8 cellular contexts compared by ENCODE assay signal in the genomic region with DNA sequence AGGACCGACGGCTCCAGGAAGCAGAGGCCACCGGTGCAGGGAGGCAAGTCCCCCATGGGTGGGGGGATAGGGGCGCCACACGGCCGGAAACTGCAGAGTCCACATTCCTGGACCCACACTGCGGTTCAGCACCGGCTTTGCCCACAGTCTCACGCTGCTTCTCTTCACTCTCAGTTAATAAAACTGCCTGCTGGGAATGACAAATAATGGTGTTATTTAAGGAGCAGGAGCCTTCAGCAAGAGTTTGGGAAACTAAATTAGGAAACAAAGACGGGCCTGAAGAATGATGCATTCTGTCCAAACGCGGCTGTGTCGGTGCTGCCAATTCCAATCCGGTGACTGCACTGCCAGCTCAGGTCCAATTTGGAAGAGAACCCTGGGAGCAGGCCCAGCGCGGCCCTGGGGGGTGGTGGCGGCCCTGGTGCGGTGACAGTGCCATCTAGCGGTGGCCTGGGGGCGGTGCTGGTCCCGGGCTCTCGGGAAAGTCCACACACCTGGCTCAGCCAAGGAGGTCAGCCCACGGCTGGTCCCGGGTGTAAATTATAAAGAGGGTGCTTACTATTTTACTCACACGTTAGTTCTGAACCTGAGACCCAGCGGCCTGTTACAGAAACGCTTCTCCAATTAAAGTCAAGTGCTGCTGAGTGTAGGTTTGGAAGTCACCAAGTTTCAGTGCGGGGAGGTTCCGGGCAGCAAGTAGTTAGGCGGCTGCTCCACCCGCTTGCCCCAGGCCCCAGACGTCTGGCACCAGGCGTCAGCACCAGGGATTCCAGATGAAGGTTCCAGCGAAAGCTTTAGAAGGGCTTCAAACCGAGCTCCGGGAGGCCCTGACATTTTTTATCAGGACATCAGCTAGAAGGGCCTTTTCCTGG.
A peak's percentile ranks its signal among the peaks of the same experiment; 100 is the strongest.
DNase-seq lines count a peak whose midpoint lies in the region; ATAC-seq, FAIRE-seq and TF ChIP-seq lines count a peak whose summit lies in the region.

No MANE protein-coding gene starts in this region.

- no peaks in the 10 kb centered on the region for H3K9me3 Mint-ChIP-seq in activated naive CD8-positive, alpha-beta T cell treated with anti-CD3 and anti-CD28 coated beads, Interleukin-2, amount 50 U/mL, for 24 hours
- no peaks in the 10 kb centered on the region for H3K9me3 Mint-ChIP-seq in type B pancreatic cell

- H3K4me3 ChIP-seq in BE2C (ENCODE audit: low read depth, low read length): no peak overlapping the region

- no peaks in the 10 kb centered on the region for H3K36me3 ChIP-seq in BE2C

- TF ChIP-seq CTCF in BE2C (IDR thresholded peaks at IDR 0.05; ENCODE audit: low read depth, low read length) (peak; percentile 73), type B pancreatic cell (conservative IDR thresholded peaks at IDR 0.05) (peak; percentile 99)

- H3K27me3 ChIP-seq in BE2C: no peaks in the 10 kb centered on the region

- peak; percentile 35 for DNase-seq in BE2C
- DNase-seq in GM19239 (ENCODE audit: insufficient read length, low spot score): peak; percentile 84
- peak; percentile 47 for DNase-seq in SK-MEL-5 (ENCODE audit: low read depth, low spot score)
- DNase-seq in activated naive CD8-positive, alpha-beta T cell treated with anti-CD3 and anti-CD28 coated beads, Interleukin-2, amount 50 U/mL, for 24 hours: peak; percentile 69
- DNase-seq in cardiac septum (ENCODE audit: low spot score): peak; percentile 92
- DNase-seq in posterior vena cava (ENCODE audit: low spot score): peak; percentile 96
- peak; percentile 82 for DNase-seq in type B pancreatic cell (ENCODE audit: extremely low spot score, unreplicated experiment)

- H3K27me3 Mint-ChIP-seq in activated naive CD8-positive, alpha-beta T cell treated with anti-CD3 and anti-CD28 coated beads, Interleukin-2, amount 50 U/mL, for 24 hours: peaks cover 5% of the 10 kb centered on the region
- H3K27me3 Mint-ChIP-seq in type B pancreatic cell: peaks cover 19% of the 10 kb centered on the region

- FAIRE-seq in GM19239 (lab: Jason Lieb, UNC): no peak

- peak; percentile 91 for ATAC-seq in HG03439 (IDR thresholded peaks at IDR 0.05; ENCODE audit: unreplicated experiment)
- ATAC-seq in activated naive CD8-positive, alpha-beta T cell treated with anti-CD3 and anti-CD28 coated beads, Interleukin-2, amount 50 U/mL, for 24 hours: peak; percentile 63

- H3K9me3 ChIP-seq in BE2C: no peaks in the 10 kb centered on the region

- intact Hi-C loops in cardiac septum (cut with DNase I) (loop anchor here (5.0 kb wide), 3 partner anchors 65 to 265 kb away; no protein-coding TSS in a partner anchor), posterior vena cava (cut with DNase I) (loop anchor here in 1 of 2 donors (5.0 to 10.0 kb wide), 3 partner anchors 70 to 1140 kb away; partner anchors contain the start of gene TMEM18)

- no peaks in the 10 kb centered on the region for H3K4me1 Mint-ChIP-seq in activated naive CD8-positive, alpha-beta T cell treated with anti-CD3 and anti-CD28 coated beads, Interleukin-2, amount 50 U/mL, for 24 hours
- peaks cover 18% of the 10 kb centered on the region for H3K4me1 Mint-ChIP-seq in type B pancreatic cell (ENCODE audit: unreplicated experiment)

- in situ Hi-C loops in SK-MEL-5 (cut with HindIII; ENCODE audit: low pct_unique_long_range_greater_than_20kb, low sequenced_read_pairs): no loop called here

- no peaks in the 10 kb centered on the region for H3K4me1 ChIP-seq in BE2C

- no peak overlapping the region for H3K4me3 Mint-ChIP-seq in activated naive CD8-positive, alpha-beta T cell treated with anti-CD3 and anti-CD28 coated beads, Interleukin-2, amount 50 U/mL, for 24 hours
- H3K4me3 Mint-ChIP-seq in type B pancreatic cell: peak overlapping the region; percentile 44

- no peak overlapping the region for H3K27ac Mint-ChIP-seq in activated naive CD8-positive, alpha-beta T cell treated with anti-CD3 and anti-CD28 coated beads, Interleukin-2, amount 50 U/mL, for 24 hours
- peak overlapping the region; percentile 57 for H3K27ac Mint-ChIP-seq in type B pancreatic cell

- no peaks in the 10 kb centered on the region for H3K36me3 Mint-ChIP-seq in activated naive CD8-positive, alpha-beta T cell treated with anti-CD3 and anti-CD28 coated beads, Interleukin-2, amount 50 U/mL, for 24 hours (ENCODE audit: low read depth)
- no peaks in the 10 kb centered on the region for H3K36me3 Mint-ChIP-seq in type B pancreatic cell

Comparison
In these comparisons a context has a peak if more than half of its experiments do, and no peak if none do; other contexts are left out.
1. DNase-seq: peak in every context shown above with its lines; median percentile 96 in posterior vena cava; 92 in cardiac septum; 84 in GM19239; 82 in type B pancreatic cell; 69 in activated naive CD8-positive, alpha-beta T cell treated with anti-CD3 and anti-CD28 coated beads, Interleukin-2, amount 50 U/mL, for 24 hours; 47 in SK-MEL-5; 35 in BE2C.